In the genomic region with DNA sequence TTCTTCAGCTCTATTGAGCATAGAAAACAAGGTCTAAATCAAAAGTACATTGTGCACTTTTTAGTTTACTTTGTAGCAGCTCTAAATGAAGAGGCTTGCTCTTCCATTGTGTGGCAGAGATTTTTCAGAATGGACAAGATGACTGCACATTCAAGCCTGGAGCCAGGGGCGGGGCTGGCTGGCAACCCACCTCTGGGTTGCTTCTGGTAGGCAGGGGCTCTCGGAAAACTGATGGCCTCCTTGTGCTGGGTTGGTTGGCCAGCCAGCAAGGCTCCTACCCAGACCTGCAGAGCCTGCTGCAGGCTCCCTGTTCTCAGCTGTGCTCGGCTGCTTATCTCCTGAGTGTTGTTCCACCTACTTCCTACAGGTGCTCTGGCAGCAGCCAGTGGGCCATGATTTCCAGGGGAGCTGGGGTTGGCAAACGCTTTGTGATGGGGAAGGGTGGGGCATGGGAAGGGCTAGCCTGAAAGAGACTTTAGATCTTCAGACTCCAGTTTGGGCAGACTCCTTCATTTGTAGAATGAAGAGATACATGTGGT, we compare ENCODE assay signal across 23 cellular contexts. TPM values are rescaled to one million over a fixed set of nuclear protein-coding genes. Genes with fewer than 3 reads are reported as not detected.
DNase-seq lines count a peak whose midpoint lies in the region; FAIRE-seq and TF ChIP-seq lines count a peak whose summit lies in the region.
"Had no signal": no experiment of that assay in that cellular context is flagged by ENCODE, and none has a peak within 500 bp of the region (broad histone marks: within the 10 kb centered on the region; RNA-seq: fewer than 3 reads in every experiment).

No MANE protein-coding gene starts in this region.

- in situ Hi-C loops in G401 (cut with HindIII; ENCODE audit: low sequenced_read_pairs): no loop called here
- in situ Hi-C loops in GM23248 (cut with MboI): no loop called here

- H3K27ac ChIP-seq in small intestine (ENCODE audit: low read depth in 1 of 2, low read length in 1 of 2): no peak overlapping the region
- H3K27ac ChIP-seq in GM23248: no peak overlapping the region
- H3K27ac ChIP-seq: neutrophil, PC-9 had no signal

- no peak overlapping the region for H3K9ac ChIP-seq in GM23248

- no peak overlapping the region for H3K4me2 ChIP-seq in GM23248 (ENCODE audit: unreplicated experiment)
- H3K4me2 ChIP-seq: PC-9 had no signal

- no peaks in the 10 kb centered on the region for H4K20me1 ChIP-seq in GM23248 (ENCODE audit: insufficient read depth)

- H3K27me3 ChIP-seq in small intestine (ENCODE audit: control insufficient read depth in 2 of 2, insufficient read depth in 2 of 2, low read length in 2 of 2) (no peaks in the 10 kb centered on the region), GM23248 (replicated peaks; ENCODE audit: insufficient read depth) (peaks cover 26% of the 10 kb centered on the region)
- H3K27me3 ChIP-seq: dorsolateral prefrontal cortex had no signal

- peak; percentile 22 for TF ChIP-seq CTCF in epithelial cell of esophagus (IDR thresholded peaks at IDR 0.05; ENCODE audit: insufficient read depth, low read depth, low read length, missing control alignments)

- no peak overlapping the region for H2AFZ ChIP-seq in GM23248
- H2AFZ ChIP-seq: PC-9 had no signal

- H3F3A ChIP-seq in GM23248 (ENCODE audit: insufficient read depth): no peaks in the 10 kb centered on the region

- H3K4me3 ChIP-seq in epithelial cell of esophagus (ENCODE audit: low read length) (no peak overlapping the region), small intestine (ENCODE audit: low read depth in 1 of 2, low read length in 2 of 2) (no peak overlapping the region), GM23248 (no peak overlapping the region)
- H3K4me3 ChIP-seq: HAP-1, PC-9 had no signal

- H3K79me2 ChIP-seq in GM23248 (ENCODE audit: insufficient read depth): no peaks in the 10 kb centered on the region

- DNase-seq in G401 (ENCODE audit: low spot score) (peak; percentile 46), HuH-7.5 (ENCODE audit: low spot score) (peak; percentile 33), epithelial cell of esophagus (ENCODE audit: low read depth) (no peak), small intestine (peak; percentile 12), GM23248 (no peak), RPMI8226 (no peak)
- DNase-seq in activated CD4-positive, CD25-positive, alpha-beta regulatory T cell treated with anti-CD3 and anti-CD28 coated beads, Interleukin-2, amount 50 U/mL, for 72 hours: no peak
- DNase-seq: activated CD4-positive, alpha-beta T cell treated with anti-CD3 and anti-CD28 coated beads, Interleukin-2, amount 50 U/mL, for 48 hours; activated CD4-positive, CD25-positive, alpha-beta regulatory T cell; activated CD8-positive, alpha-beta memory T cell treated with anti-CD3 and anti-CD28 coated beads, Interleukin-2, amount 50 U/mL, for 4 hours; IMR-90; mammary epithelial cell; NCI-H1105 treated with DMSO at 0.1 percent for 48 hours; PC-9; SHP77 treated with DMSO at 0.1 percent for 48 hours; T1000 had no signal

- H3K36me3 ChIP-seq in small intestine (ENCODE audit: control insufficient read depth in 2 of 2, insufficient read depth in 2 of 2, low read length in 2 of 2) (no peaks in the 10 kb centered on the region), GM23248 (ENCODE audit: low read depth) (no peaks in the 10 kb centered on the region)
- H3K36me3 ChIP-seq: HAP-1, neutrophil had no signal

- H3K9me2 ChIP-seq in GM23248 (ENCODE audit: insufficient read depth): no peaks in the 10 kb centered on the region

- H3K9me3 ChIP-seq in small intestine (ENCODE audit: control insufficient read depth, low read depth) (no peaks in the 10 kb centered on the region), GM23248 (ENCODE audit: low read depth) (no peaks in the 10 kb centered on the region)
- H3K9me3 ChIP-seq: HAP-1, neutrophil had no signal

- WGBS in small intestine, 3 donors: 22 to 51% (median 43%) methylated on average over 4 of the region's 4 CpGs
- 22 to 29% methylated on average over 4 of the region's 4 CpGs for WGBS in GM23248 (ENCODE audit: low coverage in 1 of 2, low lambda C conversion rate in 2 of 2, missing lambda C conversion rate in 2 of 2), 2 experiments

- H3K4me1 ChIP-seq in small intestine (ENCODE audit: control insufficient read depth in 2 of 2, insufficient read depth in 1 of 2, low read depth in 1 of 2, low read length in 1 of 2): no peaks in the 10 kb centered on the region
- no peaks in the 10 kb centered on the region for H3K4me1 ChIP-seq in GM23248 (ENCODE audit: insufficient read depth)
- H3K4me1 ChIP-seq: HAP-1 had no signal

- FAIRE-seq in small intestine (lab: Jason Lieb, UNC): no peak
- FAIRE-seq: astrocyte, endothelial cell of umbilical vein, urothelium cell line had no signal

RNA-seq across cellular contexts. Expression of a gene that starts 8.8 kb away (rescaled TPM):
- 0.24 and 0.31 TPM in 2 replicates for total RNA-seq in G401 (2014; rRNA removed; shearing (Covaris generic))
- polyA plus RNA-seq in small intestine (under 1 TPM in 2 of 3 donors, not detected in 1; under 0.01 to 0.64 TPM), GM23248 (2016; fragmentation: Nextera tagmentation; extraction: Ambion mirVana) (0.03 and 0.08 TPM in 2 replicates)
- under 0.01 TPM in 2 replicates for total RNA-seq in GM23248 (2014; rRNA removed; shearing (Covaris generic))
- polyA plus RNA-seq: CD14-positive monocyte had no signal

Comparison
In these comparisons a context has a peak if more than half of its experiments do, and no peak if none do; other contexts are left out.
1. DNase-seq: peak in G401 (single experiment), HuH-7.5 (single experiment) and small intestine (single experiment); none in epithelial cell of esophagus (single experiment), activated CD4-positive, CD25-positive, alpha-beta regulatory T cell treated with anti-CD3 and anti-CD28 coated beads, Interleukin-2, amount 50 U/mL, for 72 hours (single experiment), GM23248 (single experiment) and RPMI8226 (single experiment).